27 cellular contexts compared by ENCODE assay signal in the genomic region with DNA sequence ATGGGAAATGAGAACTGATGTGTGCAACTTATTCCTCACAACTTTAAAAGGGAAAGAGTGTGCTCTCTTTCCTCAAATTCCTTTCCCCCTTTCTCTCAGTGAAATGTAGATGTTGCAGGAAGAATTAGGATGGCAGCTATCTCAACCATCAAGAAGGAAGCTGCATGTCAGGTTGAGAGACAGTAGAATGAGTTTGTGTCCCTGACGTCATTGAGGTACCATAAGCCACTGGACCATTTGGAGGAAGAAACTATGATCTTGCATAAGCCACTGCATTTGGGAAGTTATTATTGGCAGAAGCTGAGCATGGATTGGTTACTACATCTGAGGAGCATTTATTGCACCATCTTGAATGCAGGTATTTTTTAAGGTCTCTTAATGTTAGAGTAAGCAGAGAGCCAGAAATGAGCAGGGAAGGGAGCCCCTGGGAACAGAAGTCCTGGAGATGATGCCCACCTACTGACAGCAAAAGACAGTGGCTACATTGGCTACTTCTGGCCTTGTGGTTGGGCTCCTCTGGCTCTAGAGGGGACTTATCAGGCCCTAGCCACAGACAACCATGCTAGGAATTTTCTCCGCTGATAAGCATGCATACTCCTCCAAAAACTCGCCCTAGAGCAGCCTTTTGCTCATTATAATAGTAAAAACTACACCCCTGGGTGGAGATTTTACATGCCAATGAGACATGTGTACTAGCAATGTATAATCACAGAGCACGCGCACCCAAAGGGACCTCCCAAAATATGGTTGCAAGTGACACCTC.
"Had no signal": no experiment of that assay in that cellular context is flagged by ENCODE, and none has a peak within 500 bp of the region (broad histone marks: within the 10 kb centered on the region; RNA-seq: fewer than 3 reads in every experiment).

No MANE protein-coding gene starts in this region.

- H3K4me1 ChIP-seq: ascending aorta, Peyer's patch, SJSA1 had no signal

- H3K36me3 ChIP-seq: ascending aorta, Peyer's patch, SJSA1 had no signal

- FAIRE-seq: K562, TTC549 had no signal

- H3K9ac ChIP-seq: SK-N-SH had no signal

- H3K27ac ChIP-seq: ascending aorta, Peyer's patch, SJSA1 had no signal

- ATAC-seq: activated CD8-positive, alpha-beta T cell treated with anti-CD3 and anti-CD28 coated beads for 36 hours; activated T-cell treated with anti-CD3 and anti-CD28 coated beads, Interleukin-2, amount 50 U/mL, for 72 hours; activated T-helper 17 cell treated with anti-CD3 and anti-CD28 coated beads, Interleukin-2, amount 50 U/mL, for 72 hours; K562; PC-3 had no signal

- DNase-seq: activated CD4-positive, alpha-beta T cell treated with anti-CD3 and anti-CD28 coated beads, Interleukin-2, amount 10 ng/mL, durations not matched to agents 24 days and 14 days; activated CD4-positive, alpha-beta T cell treated with anti-CD3 and anti-CD28 coated beads, Interleukin-2, amount 50 U/mL, for 4 hours; activated CD8-positive, alpha-beta T cell treated with anti-CD3 and anti-CD28 coated beads for 36 hours; activated effector memory CD4-positive, alpha-beta T cell treated with anti-CD3 and anti-CD28 coated beads, Interleukin-2, amount 50 U/mL, for 16 hours; activated naive CD4-positive, alpha-beta T cell; activated naive CD4-positive, alpha-beta T cell treated with anti-CD3 and anti-CD28 coated beads, Interleukin-2, amount 50 U/mL, for 16 hours; activated naive CD8-positive, alpha-beta T cell treated with anti-CD3 and anti-CD28 coated beads for 36 hours; activated T-cell treated with anti-CD3 and anti-CD28 coated beads, Interleukin-2, amount 50 U/mL, for 1 hour; activated T-cell treated with anti-CD3 and anti-CD28 coated beads, Interleukin-2, amount 50 U/mL, for 72 hours; amygdala; central memory CD4-positive, alpha-beta T cell; NCI-H1105 treated with DMSO at 0.1 percent for 48 hours; NCI-H1436 treated with DMSO at 0.1 percent for 48 hours; NCI-H1694 treated with DMSO at 0.1 percent for 48 hours; NCI-H2029; NCI-H345; NCI-H524 treated with DMSO at 0.1 percent for 48 hours; PC-3; Peyer's patch; RPMI8226; SHP77 treated with DMSO at 0.1 percent for 48 hours; SK-N-SH had no signal

- H3K4me3 ChIP-seq: ascending aorta, K562, Peyer's patch, SJSA1 had no signal

- H3K4me2 ChIP-seq: SK-N-SH had no signal

- H3K27me3 ChIP-seq: ascending aorta, Peyer's patch, SJSA1 had no signal
